21 cellular contexts compared by ENCODE assay signal in the genomic region with DNA sequence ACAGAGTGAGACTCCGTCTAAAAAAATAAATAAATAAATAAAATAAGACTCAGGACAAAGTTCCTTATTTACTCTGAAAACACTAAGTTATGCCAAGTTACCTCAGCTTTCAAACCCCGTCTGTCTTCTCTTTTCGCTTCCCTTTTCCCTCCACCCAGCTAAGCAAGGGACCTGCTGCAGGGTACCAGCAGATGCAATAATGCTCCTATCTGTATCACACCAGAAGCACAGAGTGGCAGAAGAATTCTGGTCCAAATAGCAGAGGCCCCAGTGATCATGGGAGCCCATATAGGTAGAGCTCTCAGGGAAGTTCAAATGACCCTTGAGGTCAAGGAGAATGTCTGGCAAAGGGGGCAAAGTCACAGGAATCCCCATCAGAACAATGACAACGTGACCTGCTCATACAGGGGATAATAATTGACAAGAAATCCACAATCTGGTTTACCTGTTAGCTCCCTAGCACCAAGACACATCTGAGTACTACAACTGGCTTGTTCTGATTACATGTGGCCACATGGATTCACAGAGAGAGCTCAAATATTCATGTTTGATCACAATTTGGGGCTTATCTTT. TPM values are rescaled to one million over a fixed set of nuclear protein-coding genes. Genes with fewer than 3 reads are reported as not detected.
"Had no signal": no experiment of that assay in that cellular context is flagged by ENCODE, and none has a peak within 500 bp of the region (broad histone marks: within the 10 kb centered on the region; RNA-seq: fewer than 3 reads in every experiment).

No MANE protein-coding gene starts in this region.

- H3K27ac ChIP-seq: coronary artery, heart right ventricle, tibial artery had no signal

- DNase-seq: activated CD4-positive, alpha-beta memory T cell treated with anti-CD3 and anti-CD28 coated beads for 36 hours; activated CD4-positive, alpha-beta T cell treated with anti-CD3 and anti-CD28 coated beads for 48 hours; activated CD4-positive, CD25-positive, alpha-beta regulatory T cell; activated effector memory CD4-positive, alpha-beta T cell treated with anti-CD3 and anti-CD28 coated beads, Interleukin-2, amount 50 U/mL, for 16 hours; activated naive CD4-positive, alpha-beta T cell treated with anti-CD3 and anti-CD28 coated beads, Interleukin-2, amount 50 U/mL, for 16 hours; activated naive CD8-positive, alpha-beta T cell treated with anti-CD3 and anti-CD28 coated beads, Interleukin-2, amount 50 U/mL, for 24 hours; activated T-cell treated with anti-CD3 and anti-CD28 coated beads, Interleukin-2, amount 50 U/mL, for 48 hours; cerebellar nuclear complex; endodermal cell; heart right ventricle; islet precursor cell; left cardiac atrium; midbrain; natural killer cell; stimulated activated CD4-positive, alpha-beta T cell treated with anti-CD3 and anti-CD28 coated beads, Interleukin-4, amount 100 ng/mL, for 4 hours; stimulated activated naive CD8-positive, alpha-beta T cell treated with anti-CD3 and anti-CD28 coated beads, Interleukin-15, Interleukin-2, amounts not matched to agents 100 U/mL and 50 U/mL, for 24 hours; T1000; tibial artery had no signal

- ATAC-seq: activated naive CD8-positive, alpha-beta T cell treated with anti-CD3 and anti-CD28 coated beads, Interleukin-2, amount 50 U/mL, for 24 hours; heart right ventricle; left cardiac atrium; natural killer cell; stimulated activated naive CD8-positive, alpha-beta T cell treated with anti-CD3 and anti-CD28 coated beads, Interleukin-15, Interleukin-2, amounts not matched to agents 100 U/mL and 50 U/mL, for 24 hours had no signal

- H3K36me3 ChIP-seq: heart right ventricle, tibial artery had no signal

- H3K4me3 ChIP-seq: coronary artery, heart right ventricle, tibial artery had no signal

- H3K9me3 ChIP-seq: heart right ventricle, tibial artery had no signal

- H3K4me1 ChIP-seq: heart right ventricle, tibial artery had no signal

RNA-seq across cellular contexts. Expression of gene GCM1, which starts 8.7 kb away (rescaled TPM):
- polyA plus RNA-seq: liver, urinary bladder had no signal
